Comparison of ENCODE assay signal across 27 cellular contexts in genomic region chr4:156556326-156556725, GRCh38.
"Had no signal": no experiment of that assay in that cellular context is flagged by ENCODE, and none has a peak within 500 bp of the region (broad histone marks: within the 10 kb centered on the region; RNA-seq: fewer than 3 reads in every experiment).

No MANE protein-coding gene starts in this region.

- H3K4me1 ChIP-seq: lower lobe of right lung, pancreas, prostate gland, tibial nerve, upper lobe of left lung, vagina had no signal

- DNase-seq: kidney glomerular epithelial cell; left cardiac atrium; left ventricle myocardium superior; lower lobe of right lung; mammary epithelial cell; mesenchymal stem cell; naive thymus-derived CD8-positive, alpha-beta T cell; nucleus accumbens; pancreas; posterior cingulate gyrus; retina; right cardiac atrium; small intestine; stimulated activated CD4-positive, alpha-beta T cell treated with anti-CD3 and anti-CD28 coated beads, Interleukin-1b, Interleukin-23, amount 100 ng/mL, for 48 hours; stimulated activated CD4-positive, alpha-beta T cell treated with anti-CD3 and anti-CD28 coated beads, Interleukin-2, amount 100 ng/mL, for 48 hours; stimulated activated CD4-positive, alpha-beta T cell treated with anti-CD3 and anti-CD28 coated beads, Interleukin-4, amount 100 ng/mL, for 4 hours; stimulated activated CD8-positive, alpha-beta memory T cell treated with anti-CD3 and anti-CD28 coated beads, Interleukin-4, amount 100 ng/mL, for 48 hours; stimulated activated naive CD4-positive, alpha-beta T cell treated with Interleukin-2 at 50 U/mL for 16 hours; stimulated activated naive CD8-positive, alpha-beta T cell treated with anti-CD3 and anti-CD28 coated beads, Interleukin-15, amount 100 ng/mL, for 72 hours; substantia nigra; upper lobe of left lung had no signal

- ATAC-seq: left cardiac atrium; left lobe of liver; left ventricle myocardium superior; lower lobe of right lung; naive thymus-derived CD8-positive, alpha-beta T cell; pancreas; right cardiac atrium; sciatic nerve; stimulated activated memory B cell treated with anti-CD40 and anti-IgM and Interleukin-4, amounts not matched to agents 10 μg/mL and 1 μg/mL and 100 μg/mL, for 72 hours; stimulated activated naive CD8-positive, alpha-beta T cell treated with anti-CD3 and anti-CD28 coated beads, Interleukin-15, amount 100 ng/mL, for 72 hours had no signal

- H3K9me3 ChIP-seq: lower lobe of right lung, pancreas, prostate gland, tibial nerve, upper lobe of left lung, vagina had no signal

- H3K27me3 ChIP-seq: pancreas, tibial nerve, upper lobe of left lung, vagina had no signal

- H3K4me3 ChIP-seq: lower lobe of right lung, pancreas, prostate gland, tibial nerve, upper lobe of left lung, vagina had no signal

- H3K36me3 ChIP-seq: lower lobe of right lung, pancreas, prostate gland, tibial nerve, upper lobe of left lung, vagina had no signal

- H3K27ac ChIP-seq: lower lobe of right lung, pancreas, prostate gland, tibial nerve, upper lobe of left lung, vagina had no signal
